ENCODE assay signal across 8 cellular contexts in genomic region chr3:126267169-126267975, GRCh38.
A peak's percentile ranks its signal among the peaks of the same experiment; 100 is the strongest.
DNase-seq lines count a peak whose midpoint lies in the region; ATAC-seq and TF ChIP-seq lines count a peak whose summit lies in the region.

No MANE protein-coding gene starts in this region.

- H3K36me3 Mint-ChIP-seq in endodermal cell (ENCODE audit: low read depth) = no peaks in the 10 kb centered on the region

- H3K4me1 ChIP-seq in endodermal cell (ENCODE audit: control insufficient read depth, insufficient read depth, low read length) = peaks cover 16% of the 10 kb centered on the region
- peaks cover 47% of the 10 kb centered on the region for H3K4me1 ChIP-seq in lower lobe of right lung
- peaks cover 24 to 76% (median 56%) of the 10 kb centered on the region in 4 donors for H3K4me1 ChIP-seq in tibial artery

- H3K36me3 ChIP-seq in endodermal cell (ENCODE audit: control insufficient read depth, insufficient read depth, low read length) (no peaks in the 10 kb centered on the region), lower lobe of right lung (no peaks in the 10 kb centered on the region), tibial artery (no peaks in the 10 kb centered on the region)

- H3K4me1 Mint-ChIP-seq in endodermal cell = peaks cover 11% of the 10 kb centered on the region

- no peaks in the 10 kb centered on the region for H3K9me3 ChIP-seq in endodermal cell (ENCODE audit: control insufficient read depth, low read length)
- H3K9me3 ChIP-seq in lower lobe of right lung = no peaks in the 10 kb centered on the region
- no peaks in the 10 kb centered on the region for H3K9me3 ChIP-seq in tibial artery

- H3K27ac ChIP-seq in endodermal cell (ENCODE audit: low read depth, low read length) = peak overlapping the region; percentile 98
- peak overlapping the region; percentile 86 for H3K27ac ChIP-seq in lower lobe of right lung
- H3K27ac ChIP-seq in tibial artery = peak overlapping the region; percentile 89 to 92

- peak; percentile 86 to 90 for ATAC-seq in lower lobe of right lung

- H3K4me3 ChIP-seq in endodermal cell (ENCODE audit: low read length) (peak overlapping the region; percentile 73), lower lobe of right lung (peak overlapping the region; percentile 44), tibial artery (peak overlapping the region; percentile 38 to 46)

- WGBS in endodermal cell (ENCODE audit: insufficient coverage in 1 of 2, insufficient read length in 1 of 2), 2 experiments = 14 to 15% methylated on average over 25 to 62 of the region's 62 CpGs

- H3K9me3 Mint-ChIP-seq in endodermal cell = no peaks in the 10 kb centered on the region

- intact Hi-C loops in lower lobe of right lung (cut with DNase I) (no loop called here), tibial artery (cut with DNase I; ENCODE audit: low total_unique reads) (loop anchor here (2.0 to 10.0 kb wide), 2 partner anchors 89 to 207 kb away; partner anchors contain the start of genes KLF15 and ZXDC)

- H3K27me3 Mint-ChIP-seq in endodermal cell (ENCODE audit: insufficient read depth) = peaks cover 11% of the 10 kb centered on the region

- H3K27me3 ChIP-seq in endodermal cell (ENCODE audit: control insufficient read depth, insufficient read depth, low read length, poor library complexity, severe bottlenecking) (peaks cover 4% of the 10 kb centered on the region), lower lobe of right lung (ENCODE audit: low read depth) (peaks cover 4% of the 10 kb centered on the region), tibial artery (no peaks in the 10 kb centered on the region)

- DNase-seq in Ammon's horn (ENCODE audit: low spot score) (peak; percentile 79), NCI-H460 (ENCODE audit: extremely low read depth, low read depth) (peak; percentile 83), endodermal cell (peak; percentile 93), lower lobe of right lung (peak; percentile 88), tibial artery (peak; percentile 84 to 96), NCI-H1436 (lab: John Stamatoyannopoulos, UW) (no peak), GM19238 (ENCODE audit: insufficient read length, low spot score) (no peak)
- DNase-seq in stimulated activated CD4-positive, alpha-beta T cell treated with anti-CD3 and anti-CD28 coated beads, Interleukin-15, amount 100 ng/mL, for 24 hours = no peak

- H3K9ac ChIP-seq in endodermal cell (ENCODE audit: extremely low read depth, low read length, poor library complexity, severe bottlenecking) = peak overlapping the region; percentile 83

- H3K27ac Mint-ChIP-seq in endodermal cell = peak overlapping the region; percentile 96

- peak overlapping the region; percentile 69 for H3K4me3 Mint-ChIP-seq in endodermal cell

- TF ChIP-seq CTCF in endodermal cell (conservative IDR thresholded peaks at IDR 0.05) (peak; percentile 35), lower lobe of right lung (IDR thresholded peaks at IDR 0.05) (peak; percentile 20), tibial artery (IDR thresholded peaks at IDR 0.05) (peak; percentile 22 to 28)

Comparison
In these comparisons a context has a peak if more than half of its experiments do, and no peak if none do; other contexts are left out.
1. DNase-seq: peak in Ammon's horn (single experiment), NCI-H460 (single experiment), endodermal cell (single experiment), lower lobe of right lung (single experiment) and tibial artery (2 of 2); none in stimulated activated CD4-positive, alpha-beta T cell treated with anti-CD3 and anti-CD28 coated beads, Interleukin-15, amount 100 ng/mL, for 24 hours (single experiment), NCI-H1436 (single experiment) and GM19238 (single experiment).
2. Peak in every context shown above with its lines, with median percentiles within 50 percentile points of each other: H3K27ac ChIP-seq, H3K4me3 ChIP-seq and CTCF ChIP-seq.